In the genomic region with DNA sequence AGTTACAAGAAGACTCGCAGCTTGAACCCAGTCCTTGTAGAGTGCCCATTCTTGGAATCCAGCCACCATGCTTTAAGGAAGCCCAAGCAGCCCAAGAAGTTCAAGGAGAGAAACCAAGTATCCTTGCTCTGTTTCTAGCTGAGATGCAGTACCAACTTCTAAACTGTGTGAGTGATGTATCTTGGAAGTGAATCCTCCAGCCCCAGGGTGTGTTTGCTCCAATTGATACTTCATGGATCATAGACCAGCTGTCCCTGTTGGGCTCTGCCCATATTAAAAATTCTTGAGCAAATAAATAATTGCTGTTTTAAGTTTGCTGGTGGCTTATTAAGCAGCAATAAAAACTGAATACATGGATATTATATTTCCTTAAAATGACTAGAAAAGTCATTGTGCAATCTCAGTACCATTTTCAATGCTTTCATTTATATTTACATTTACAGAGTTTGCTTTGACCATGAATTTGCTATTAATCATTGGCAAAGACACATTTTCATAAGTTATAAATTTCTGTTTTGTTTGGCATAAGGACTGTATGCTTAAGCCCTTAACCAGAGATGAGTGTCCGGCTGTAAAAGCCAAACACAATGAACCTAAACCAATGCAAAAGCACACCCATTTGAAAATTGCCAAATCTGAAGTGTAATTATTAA, we compare ENCODE assay signal across 27 cellular contexts. TPM values are rescaled to one million over a fixed set of nuclear protein-coding genes. Genes with fewer than 3 reads are reported as not detected.
DNase-seq lines count a peak whose midpoint lies in the region; ATAC-seq, FAIRE-seq and TF ChIP-seq lines count a peak whose summit lies in the region.
"Had no signal": no experiment of that assay in that cellular context is flagged by ENCODE, and none has a peak within 500 bp of the region (broad histone marks: within the 10 kb centered on the region; RNA-seq: fewer than 3 reads in every experiment).

No MANE protein-coding gene starts in this region.

- no peak for TF ChIP-seq CTCF in pancreas (IDR thresholded peaks at IDR 0.05)

- H3K4me3 Mint-ChIP-seq in activated T-helper 2 cell treated with anti-CD3 and anti-CD28 coated beads, Interferon-gamma antibody, Interleukin-2, Interleukin-4, amounts not matched to agents 10 μg/mL and 5 μg/mL and 100 μg/mL, durations not matched to agents 14 hours and 24 hours and 36 hours (ENCODE audit: low read depth), result no peak overlapping the region
- H3K4me3 Mint-ChIP-seq: activated naive CD8-positive, alpha-beta T cell treated with anti-CD3 and anti-CD28 coated beads, Interleukin-2, amount 10 ng/mL, durations not matched to agents 7 days and 5 days; activated T-cell treated with anti-CD3 and anti-CD28 coated beads, Interleukin-2, amount 50 U/mL, for 24 hours; naive thymus-derived CD8-positive, alpha-beta T cell had no signal

- DNase-seq in HCEC 1CT, result peak; percentile 16
- DNase-seq in NCI-H1417 treated with DMSO at 0.1 percent for 48 hours (lab: John Stamatoyannopoulos, UW), result peak; percentile 84
- peak; percentile 81 for DNase-seq in fibroblast of gingiva (ENCODE audit: low read depth)
- no peak for DNase-seq in pancreas
- DNase-seq in activated T-helper 2 cell treated with anti-CD3 and anti-CD28 coated beads, Interferon-gamma antibody, Interleukin-2, Interleukin-4, amounts not matched to agents 10 μg/mL and 5 μg/mL and 100 μg/mL, durations not matched to agents 14 hours and 24 hours and 36 hours (ENCODE audit: low spot score), result no peak
- no peak for DNase-seq in left cardiac atrium
- DNase-seq: activated CD4-positive, alpha-beta T cell treated with anti-CD3 and anti-CD28 coated beads, Interleukin-2, amount 50 U/mL, for 1 hour; activated CD4-positive, CD25-positive, alpha-beta regulatory T cell; activated gamma-delta T cell treated with Interleukin-2 at 50 U/mL for 16 hours; activated naive CD8-positive, alpha-beta T cell treated with anti-CD3 and anti-CD28 coated beads, Interleukin-2, amount 10 ng/mL, durations not matched to agents 7 days and 5 days; activated T-cell treated with anti-CD3 and anti-CD28 coated beads, Interleukin-2, amount 50 U/mL, for 24 hours; aorta; C1 segment of cervical spinal cord; COR-L47; DMS53; GDM1; GOT3; lower lobe of right lung; naive thymus-derived CD8-positive, alpha-beta T cell; SK-N-SH; stimulated activated CD4-positive, alpha-beta T cell treated with anti-CD3 and anti-CD28 coated beads, Interleukin-15, amount 100 ng/mL, for 24 hours; stimulated activated CD4-positive, alpha-beta T cell treated with anti-CD3 and anti-CD28 coated beads, Interleukin-4, amount 100 ng/mL, for 4 hours had no signal

- peaks cover 0 to 6% (median 0%) of the 10 kb centered on the region in 3 donors for H3K4me1 ChIP-seq in pancreas
- H3K4me1 ChIP-seq: lower lobe of right lung, prostate gland had no signal

- H3K27ac Mint-ChIP-seq in activated T-helper 2 cell treated with anti-CD3 and anti-CD28 coated beads, Interferon-gamma antibody, Interleukin-2, Interleukin-4, amounts not matched to agents 10 μg/mL and 5 μg/mL and 100 μg/mL, durations not matched to agents 14 hours and 24 hours and 36 hours, result no peak overlapping the region
- H3K27ac Mint-ChIP-seq: activated naive CD8-positive, alpha-beta T cell treated with anti-CD3 and anti-CD28 coated beads, Interleukin-2, amount 10 ng/mL, durations not matched to agents 7 days and 5 days; activated T-cell treated with anti-CD3 and anti-CD28 coated beads, Interleukin-2, amount 50 U/mL, for 24 hours; naive thymus-derived CD8-positive, alpha-beta T cell had no signal

- ATAC-seq in pancreas, result peak in 3 of 4 donors; percentile 34 to 69 (median 56)
- no peak for ATAC-seq in GM21515 (IDR thresholded peaks at IDR 0.05; ENCODE audit: unreplicated experiment)
- ATAC-seq in HG02623 (IDR thresholded peaks at IDR 0.05; ENCODE audit: unreplicated experiment), result no peak
- no peak for ATAC-seq in left cardiac atrium
- ATAC-seq: naive thymus-derived CD8-positive, alpha-beta T cell had no signal

- peaks cover 4% of the 10 kb centered on the region for H3K36me3 Mint-ChIP-seq in activated T-helper 2 cell treated with anti-CD3 and anti-CD28 coated beads, Interferon-gamma antibody, Interleukin-2, Interleukin-4, amounts not matched to agents 10 μg/mL and 5 μg/mL and 100 μg/mL, durations not matched to agents 14 hours and 24 hours and 36 hours (ENCODE audit: low read depth)

- peaks cover 22% of the 10 kb centered on the region for H3K9me3 Mint-ChIP-seq in activated T-helper 2 cell treated with anti-CD3 and anti-CD28 coated beads, Interferon-gamma antibody, Interleukin-2, Interleukin-4, amounts not matched to agents 10 μg/mL and 5 μg/mL and 100 μg/mL, durations not matched to agents 14 hours and 24 hours and 36 hours

- no peaks in the 10 kb centered on the region for H3K9me3 ChIP-seq in pancreas
- H3K9me3 ChIP-seq: prostate gland, SK-N-SH had no signal

- no peaks in the 10 kb centered on the region for H3K27me3 ChIP-seq in pancreas

- peaks cover 2% of the 10 kb centered on the region for H3K4me1 Mint-ChIP-seq in activated T-helper 2 cell treated with anti-CD3 and anti-CD28 coated beads, Interferon-gamma antibody, Interleukin-2, Interleukin-4, amounts not matched to agents 10 μg/mL and 5 μg/mL and 100 μg/mL, durations not matched to agents 14 hours and 24 hours and 36 hours (ENCODE audit: low read depth)
- H3K4me1 Mint-ChIP-seq: naive thymus-derived CD8-positive, alpha-beta T cell had no signal

- no peak for FAIRE-seq in pancreas (lab: Jason Lieb, UNC)
- FAIRE-seq: bronchial epithelial cell, keratinocyte had no signal

- WGBS in pancreas, 2 donors, result 46 to 51% methylated on average over 2 of the region's 2 CpGs

- no peaks in the 10 kb centered on the region for H3K27me3 Mint-ChIP-seq in activated T-helper 2 cell treated with anti-CD3 and anti-CD28 coated beads, Interferon-gamma antibody, Interleukin-2, Interleukin-4, amounts not matched to agents 10 μg/mL and 5 μg/mL and 100 μg/mL, durations not matched to agents 14 hours and 24 hours and 36 hours (ENCODE audit: low read depth)
- H3K27me3 Mint-ChIP-seq: activated naive CD8-positive, alpha-beta T cell treated with anti-CD3 and anti-CD28 coated beads, Interleukin-2, amount 10 ng/mL, durations not matched to agents 7 days and 5 days; activated T-cell treated with anti-CD3 and anti-CD28 coated beads, Interleukin-2, amount 50 U/mL, for 24 hours had no signal

- H3K36me3 ChIP-seq in pancreas, result no peaks in the 10 kb centered on the region
- H3K36me3 ChIP-seq: lower lobe of right lung, prostate gland had no signal

- H3K27ac ChIP-seq in pancreas, result no peak overlapping the region
- H3K27ac ChIP-seq: lower lobe of right lung, prostate gland had no signal

- intact Hi-C loops in pancreas (cut with DNase I), result no loop called here
- intact Hi-C loops in activated T-helper 2 cell treated with anti-CD3 and anti-CD28 coated beads, Interferon-gamma antibody, Interleukin-2, Interleukin-4, amounts not matched to agents 10 μg/mL and 5 μg/mL and 100 μg/mL, durations not matched to agents 14 hours and 24 hours and 36 hours (cut with micrococcal nuclease), result no loop called here
- intact Hi-C loops in left cardiac atrium (cut with DNase I), result no loop called here

- H3K4me3 ChIP-seq in pancreas, result no peak overlapping the region
- H3K4me3 ChIP-seq: lower lobe of right lung, prostate gland had no signal

RNA-seq across cellular contexts. Expression of a gene that starts 9.2 kb away (rescaled TPM):
- total RNA-seq in pancreas (1 to 10 TPM; 2.6 to 9.3 (median 5.5) TPM), left cardiac atrium (1 to 10 TPM; 6.8 to 8.1 TPM)
- polyA plus RNA-seq in pancreas, result 1 to 10 TPM; 1.5 TPM
- 0.68 and 0.80 TPM in 2 replicates for total RNA-seq in activated T-helper 2 cell treated with anti-CD3 and anti-CD28 coated beads, Interferon-gamma antibody, Interleukin-2, Interleukin-4, amounts not matched to agents 10 μg/mL and 5 μg/mL and 100 μg/mL, durations not matched to agents 14 hours and 24 hours and 36 hours

Comparison
In these comparisons a context has a peak if more than half of its experiments do, and no peak if none do; other contexts are left out.
1. DNase-seq: peak in HCEC 1CT (single experiment), NCI-H1417 treated with DMSO at 0.1 percent for 48 hours (single experiment) and fibroblast of gingiva (single experiment); none in pancreas (0 of 6), activated T-helper 2 cell treated with anti-CD3 and anti-CD28 coated beads, Interferon-gamma antibody, Interleukin-2, Interleukin-4, amounts not matched to agents 10 μg/mL and 5 μg/mL and 100 μg/mL, durations not matched to agents 14 hours and 24 hours and 36 hours (single experiment) and left cardiac atrium (single experiment).
2. ATAC-seq: peak in pancreas (3 of 4); none in GM21515 (single experiment), HG02623 (single experiment) and left cardiac atrium (0 of 2).